In genomic region chr6:149746147-149746946, GRCh38 we compare ENCODE assay signal across 1 cellular context.
TF ChIP-seq lines count a peak whose summit lies in the region.

Gene NUP43 (minus strand): TSS chr6:149746529. CDS start chr6:149746495, 34 bp downstream.

TF ChIP-seq in HepG2, 621 proteins besides CTCF, POLR2A, EP300 and RAD21 (continued from another document and continues in another):
- TF ChIP-seq DZIP1 (CRISPR knock-in tag; IDR thresholded peaks at IDR 0.05) (no peak), ZNF557 (CRISPR knock-in tag; IDR thresholded peaks at IDR 0.05) (no peak; the same call in 1 of the 2 replicates), IRF9 (CRISPR knock-in tag; IDR thresholded peaks at IDR 0.05; ENCODE audit: borderline replicate concordance) (peak; percentile 84; the same call in 1 of the 2 replicates), TFDP1 (CRISPR knock-in tag; IDR thresholded peaks at IDR 0.05; ENCODE audit: borderline replicate concordance) (peak; percentile 95), ZNF766 (CRISPR knock-in tag; IDR thresholded peaks at IDR 0.05; ENCODE audit: borderline replicate concordance) (peak; percentile 68; the same call in 1 of the 2 replicates), CENPT (CRISPR knock-in tag; IDR thresholded peaks at IDR 0.05; ENCODE audit: low read depth) (no peak; the same call in 1 of the 2 replicates), ZBTB34 (CRISPR knock-in tag; IDR thresholded peaks at IDR 0.05) (no peak), SP5 (CRISPR knock-in tag; IDR thresholded peaks at IDR 0.05; ENCODE audit: borderline replicate concordance, low read depth) (peak; percentile 22; the same call in 1 of the 2 replicates), ZNF704 (CRISPR knock-in tag; IDR thresholded peaks at IDR 0.05; ENCODE audit: borderline replicate concordance) (no peak), POLR2G (IDR thresholded peaks at IDR 0.05; ENCODE audit: low read depth, low read length) (peak; percentile 92), ATF4 (CRISPR knock-in tag; IDR thresholded peaks at IDR 0.05) (peak in 1 of 2 experiments; percentile 42; a peak in 1 of 4 replicates), USF2 (IDR thresholded peaks at IDR 0.05; ENCODE audit: low read depth, low read length) (no peak), USF2 (CRISPR knock-in tag; IDR thresholded peaks at IDR 0.05; ENCODE audit: borderline replicate concordance) (no peak), ZNF607 (CRISPR knock-in tag; IDR thresholded peaks at IDR 0.05; ENCODE audit: borderline replicate concordance) (no peak), ZSCAN21 (CRISPR knock-in tag; IDR thresholded peaks at IDR 0.05; ENCODE audit: borderline replicate concordance) (peak; percentile 100), HOXA7 (CRISPR knock-in tag; IDR thresholded peaks at IDR 0.05) (no peak), CHCHD3 (CRISPR knock-in tag; IDR thresholded peaks at IDR 0.05) (no peak), ZFP62 (CRISPR knock-in tag; IDR thresholded peaks at IDR 0.05) (no peak), ATM (IDR thresholded peaks at IDR 0.05; ENCODE audit: borderline replicate concordance) (no peak), IKZF4 (CRISPR knock-in tag; IDR thresholded peaks at IDR 0.05; ENCODE audit: borderline replicate concordance, low read depth, not compliant biosample characterization) (peak; percentile 88), PHB2 (IDR thresholded peaks at IDR 0.05; ENCODE audit: partially characterized antibody) (no peak), ZNF20 (CRISPR knock-in tag; IDR thresholded peaks at IDR 0.05) (no peak), ZIK1 (CRISPR knock-in tag; IDR thresholded peaks at IDR 0.05; ENCODE audit: borderline replicate concordance, low read depth) (0 out of 2 replicates have a peak, but pooled peaks have one; percentile 43), DPF2 (CRISPR knock-in tag; IDR thresholded peaks at IDR 0.05; ENCODE audit: borderline replicate concordance, low read depth) (peak; percentile 59; the same call in 1 of the 2 replicates), AHR (CRISPR knock-in tag; IDR thresholded peaks at IDR 0.05) (peak; percentile 76; the same call in 1 of the 2 replicates), NPAS2 (CRISPR knock-in tag; IDR thresholded peaks at IDR 0.05; ENCODE audit: borderline replicate concordance) (no peak), ATF6 (CRISPR knock-in tag; conservative IDR thresholded peaks at IDR 0.05) (0 out of 2 replicates have a peak, but pooled peaks have one; percentile 11), TEAD2 (CRISPR knock-in tag; IDR thresholded peaks at IDR 0.05) (0 out of 2 replicates have a peak, but pooled peaks have one; percentile 43), ZNF713 (CRISPR knock-in tag; IDR thresholded peaks at IDR 0.05) (no peak), BCLAF1 (IDR thresholded peaks at IDR 0.05) (no peak), TEAD3 (CRISPR knock-in tag; optimal IDR thresholded peaks at IDR 0.05; ENCODE audit: borderline replicate concordance) (peak; percentile 64), RARG (CRISPR knock-in tag; IDR thresholded peaks at IDR 0.05; ENCODE audit: low read depth) (no peak), ZNF781 (CRISPR knock-in tag; IDR thresholded peaks at IDR 0.05; ENCODE audit: borderline replicate concordance, not compliant biosample characterization) (peak; percentile 93), EHMT2 (IDR thresholded peaks at IDR 0.05; ENCODE audit: borderline replicate concordance, low read depth, low read length) (no peak), ETS1 (CRISPR knock-in tag; IDR thresholded peaks at IDR 0.05) (no peak), MIER2 (CRISPR knock-in tag; IDR thresholded peaks at IDR 0.05) (0 out of 2 replicates have a peak, but pooled peaks have one; percentile 54), FOXO1 (CRISPR knock-in tag; IDR thresholded peaks at IDR 0.05) (peak; percentile 21), THAP9 (CRISPR knock-in tag; IDR thresholded peaks at IDR 0.05; ENCODE audit: borderline replicate concordance) (no peak; the same call in 1 of the 2 replicates), TMF1 (CRISPR knock-in tag; IDR thresholded peaks at IDR 0.05; ENCODE audit: low read depth) (peak; percentile 29; the same call in 1 of the 2 replicates)
